1 cellular context compared by ENCODE assay signal in the genomic region with DNA sequence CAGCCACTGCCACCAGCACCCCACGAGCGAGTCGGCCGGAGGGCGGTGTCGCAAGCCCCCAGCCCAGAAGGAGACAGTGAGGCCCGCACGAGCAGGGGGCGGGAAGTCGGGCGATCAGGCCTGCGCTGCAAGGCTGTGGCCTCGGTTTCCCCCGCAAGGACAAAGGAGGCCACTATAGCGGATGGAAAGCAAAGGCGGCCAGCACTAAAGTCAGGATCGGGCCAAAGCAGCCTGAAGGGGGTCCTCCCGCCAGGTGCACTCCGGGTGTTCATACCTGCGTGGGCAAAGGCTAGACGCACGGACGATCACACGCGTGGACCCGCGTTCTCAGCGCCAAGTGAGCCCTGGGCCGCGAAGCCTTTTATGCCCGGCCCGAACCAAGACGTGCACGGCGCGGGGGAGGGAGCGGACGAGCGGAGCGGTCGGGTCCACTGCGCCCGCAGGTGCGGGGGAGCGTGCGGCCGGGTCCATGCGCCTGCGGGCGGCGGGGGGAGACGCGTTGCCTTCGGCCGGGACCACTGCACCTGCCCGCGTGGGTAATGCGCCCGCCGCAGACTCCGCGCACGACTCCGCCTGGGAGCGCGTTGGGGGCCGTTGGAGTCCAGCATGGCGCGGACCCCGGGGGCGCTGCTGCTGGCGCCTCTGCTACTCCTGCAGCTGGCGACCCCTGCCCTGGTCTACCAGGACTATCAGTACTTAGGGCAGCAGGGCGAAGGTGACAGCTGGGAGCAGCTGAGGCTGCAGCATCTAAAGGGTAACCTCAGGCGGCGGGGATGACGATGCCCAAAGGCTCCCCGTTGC.
TF ChIP-seq lines count a peak whose summit lies in the region.

A gene (minus strand): TSS at position 335 of the 801 bp plus-strand sequence. CDS start 539 bp downstream, outside the sequence.
A gene (plus strand): TSS at position 604 of the 801 bp plus-strand sequence. CDS start 3 bp downstream, at position 607.

TF ChIP-seq in HEK293, 187 proteins besides CTCF, POLR2A, EP300 and RAD21 (continued from another document and continues in another):
- TF ChIP-seq, protein P1, sequence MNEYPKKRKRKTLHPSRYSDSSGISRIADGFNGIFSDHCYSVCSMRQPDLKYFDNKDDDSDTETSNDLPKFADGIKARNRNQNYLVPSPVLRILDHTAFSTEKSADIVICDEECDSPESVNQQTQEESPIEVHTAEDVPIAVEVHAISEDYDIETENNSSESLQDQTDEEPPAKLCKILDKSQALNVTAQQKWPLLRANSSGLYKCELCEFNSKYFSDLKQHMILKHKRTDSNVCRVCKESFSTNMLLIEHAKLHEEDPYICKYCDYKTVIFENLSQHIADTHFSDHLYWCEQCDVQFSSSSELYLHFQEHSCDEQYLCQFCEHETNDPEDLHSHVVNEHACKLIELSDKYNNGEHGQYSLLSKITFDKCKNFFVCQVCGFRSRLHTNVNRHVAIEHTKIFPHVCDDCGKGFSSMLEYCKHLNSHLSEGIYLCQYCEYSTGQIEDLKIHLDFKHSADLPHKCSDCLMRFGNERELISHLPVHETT (tag by site-specific recombination; IDR thresholded peaks at IDR 0.05): no peak
- TF ChIP-seq ZNF416 (tag by site-specific recombination; IDR thresholded peaks at IDR 0.05) (no peak), ZNF626 (tag by site-specific recombination; IDR thresholded peaks at IDR 0.05) (no peak), ZNF423 (tag by site-specific recombination; IDR thresholded peaks at IDR 0.05) (no peak), ZNF112 (tag by site-specific recombination; IDR thresholded peaks at IDR 0.05) (no peak), MYNN (tag by site-specific recombination; IDR thresholded peaks at IDR 0.05; ENCODE audit: borderline replicate concordance) (no peak), ZNF530 (tag by site-specific recombination; IDR thresholded peaks at IDR 0.05; ENCODE audit: low read depth) (no peak), IKZF3 (tag by site-specific recombination; IDR thresholded peaks at IDR 0.05) (no peak), ZNF623 (tag by site-specific recombination; IDR thresholded peaks at IDR 0.05) (no peak), ZNF677 (tag by site-specific recombination; IDR thresholded peaks at IDR 0.05) (no peak), ZNF529 (tag by site-specific recombination; IDR thresholded peaks at IDR 0.05; ENCODE audit: insufficient replicate concordance) (no peak), ZNF549 (tag by site-specific recombination; IDR thresholded peaks at IDR 0.05) (no peak), ZNF354C (tag by site-specific recombination; IDR thresholded peaks at IDR 0.05; ENCODE audit: borderline replicate concordance, low read depth) (no peak), ZNF561 (tag by site-specific recombination; IDR thresholded peaks at IDR 0.05; ENCODE audit: borderline replicate concordance) (peak; percentile 85), ZNF501 (tag by site-specific recombination; IDR thresholded peaks at IDR 0.05) (peak; percentile 93), ZNF621 (tag by site-specific recombination; IDR thresholded peaks at IDR 0.05) (no peak), GLI4 (tag by site-specific recombination; IDR thresholded peaks at IDR 0.05) (0 out of 2 replicates have a peak, but pooled peaks have one; percentile 60), GLIS1 (tag by site-specific recombination; IDR thresholded peaks at IDR 0.05) (peak; percentile 49), TRIM28 (IDR thresholded peaks at IDR 0.05; ENCODE audit: borderline replicate concordance, low read length) (no peak), ZNF311 (tag by site-specific recombination; IDR thresholded peaks at IDR 0.05; ENCODE audit: borderline replicate concordance) (no peak), ZNF600 (tag by site-specific recombination; IDR thresholded peaks at IDR 0.05) (peak; percentile 46; the same call in 1 of the 2 replicates), ZNF560 (tag by site-specific recombination; IDR thresholded peaks at IDR 0.05; ENCODE audit: borderline replicate concordance) (no peak), REPIN1 (tag by site-specific recombination; IDR thresholded peaks at IDR 0.05; ENCODE audit: low read depth) (peak; percentile 71; the same call in 1 of the 2 replicates), ZBTB8A (tag by site-specific recombination; IDR thresholded peaks at IDR 0.05) (peak; percentile 87), ZFP3 (tag by site-specific recombination; IDR thresholded peaks at IDR 0.05; ENCODE audit: low read depth) (no peak), ZNF776 (tag by site-specific recombination; IDR thresholded peaks at IDR 0.05; ENCODE audit: borderline replicate concordance) (no peak), SP7 (tag by site-specific recombination; IDR thresholded peaks at IDR 0.05) (peak; percentile 73)
- TF ChIP-seq, protein P2, sequence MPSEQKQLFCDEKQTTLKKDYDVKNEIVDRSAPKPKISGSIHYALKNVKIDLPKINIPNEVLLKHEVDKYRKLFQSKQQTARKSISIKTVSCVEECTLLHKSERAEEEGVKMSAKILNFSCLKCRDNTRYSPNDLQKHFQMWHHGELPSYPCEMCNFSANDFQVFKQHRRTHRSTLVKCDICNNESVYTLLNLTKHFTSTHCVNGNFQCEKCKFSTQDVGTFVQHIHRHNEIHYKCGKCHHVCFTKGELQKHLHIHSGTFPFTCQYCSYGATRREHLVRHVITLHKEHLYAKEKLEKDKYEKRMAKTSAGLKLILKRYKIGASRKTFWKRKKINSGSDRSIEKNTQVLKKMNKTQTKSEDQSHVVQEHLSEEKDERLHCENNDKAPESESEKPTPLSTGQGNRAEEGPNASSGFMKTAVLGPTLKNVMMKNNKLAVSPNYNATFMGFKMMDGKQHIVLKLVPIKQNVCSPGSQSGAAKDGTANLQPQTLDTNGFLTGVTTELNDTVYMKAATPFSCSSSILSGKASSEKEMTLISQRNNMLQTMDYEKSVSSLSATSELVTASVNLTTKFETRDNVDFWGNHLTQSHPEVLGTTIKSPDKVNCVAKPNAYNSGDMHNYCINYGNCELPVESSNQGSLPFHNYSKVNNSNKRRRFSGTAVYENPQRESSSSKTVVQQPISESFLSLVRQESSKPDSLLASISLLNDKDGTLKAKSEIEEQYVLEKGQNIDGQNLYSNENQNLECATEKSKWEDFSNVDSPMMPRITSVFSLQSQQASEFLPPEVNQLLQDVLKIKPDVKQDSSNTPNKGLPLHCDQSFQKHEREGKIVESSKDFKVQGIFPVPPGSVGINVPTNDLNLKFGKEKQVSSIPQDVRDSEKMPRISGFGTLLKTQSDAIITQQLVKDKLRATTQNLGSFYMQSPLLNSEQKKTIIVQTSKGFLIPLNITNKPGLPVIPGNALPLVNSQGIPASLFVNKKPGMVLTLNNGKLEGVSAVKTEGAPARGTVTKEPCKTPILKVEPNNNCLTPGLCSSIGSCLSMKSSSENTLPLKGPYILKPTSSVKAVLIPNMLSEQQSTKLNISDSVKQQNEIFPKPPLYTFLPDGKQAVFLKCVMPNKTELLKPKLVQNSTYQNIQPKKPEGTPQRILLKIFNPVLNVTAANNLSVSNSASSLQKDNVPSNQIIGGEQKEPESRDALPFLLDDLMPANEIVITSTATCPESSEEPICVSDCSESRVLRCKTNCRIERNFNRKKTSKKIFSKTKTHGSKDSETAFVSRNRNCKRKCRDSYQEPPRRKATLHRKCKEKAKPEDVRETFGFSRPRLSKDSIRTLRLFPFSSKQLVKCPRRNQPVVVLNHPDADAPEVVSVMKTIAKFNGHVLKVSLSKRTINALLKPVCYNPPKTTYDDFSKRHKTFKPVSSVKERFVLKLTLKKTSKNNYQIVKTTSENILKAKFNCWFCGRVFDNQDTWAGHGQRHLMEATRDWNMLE (tag by site-specific recombination; conservative IDR thresholded peaks at IDR 0.05; ENCODE audit: low read depth): no peak
- TF ChIP-seq, protein P3, sequence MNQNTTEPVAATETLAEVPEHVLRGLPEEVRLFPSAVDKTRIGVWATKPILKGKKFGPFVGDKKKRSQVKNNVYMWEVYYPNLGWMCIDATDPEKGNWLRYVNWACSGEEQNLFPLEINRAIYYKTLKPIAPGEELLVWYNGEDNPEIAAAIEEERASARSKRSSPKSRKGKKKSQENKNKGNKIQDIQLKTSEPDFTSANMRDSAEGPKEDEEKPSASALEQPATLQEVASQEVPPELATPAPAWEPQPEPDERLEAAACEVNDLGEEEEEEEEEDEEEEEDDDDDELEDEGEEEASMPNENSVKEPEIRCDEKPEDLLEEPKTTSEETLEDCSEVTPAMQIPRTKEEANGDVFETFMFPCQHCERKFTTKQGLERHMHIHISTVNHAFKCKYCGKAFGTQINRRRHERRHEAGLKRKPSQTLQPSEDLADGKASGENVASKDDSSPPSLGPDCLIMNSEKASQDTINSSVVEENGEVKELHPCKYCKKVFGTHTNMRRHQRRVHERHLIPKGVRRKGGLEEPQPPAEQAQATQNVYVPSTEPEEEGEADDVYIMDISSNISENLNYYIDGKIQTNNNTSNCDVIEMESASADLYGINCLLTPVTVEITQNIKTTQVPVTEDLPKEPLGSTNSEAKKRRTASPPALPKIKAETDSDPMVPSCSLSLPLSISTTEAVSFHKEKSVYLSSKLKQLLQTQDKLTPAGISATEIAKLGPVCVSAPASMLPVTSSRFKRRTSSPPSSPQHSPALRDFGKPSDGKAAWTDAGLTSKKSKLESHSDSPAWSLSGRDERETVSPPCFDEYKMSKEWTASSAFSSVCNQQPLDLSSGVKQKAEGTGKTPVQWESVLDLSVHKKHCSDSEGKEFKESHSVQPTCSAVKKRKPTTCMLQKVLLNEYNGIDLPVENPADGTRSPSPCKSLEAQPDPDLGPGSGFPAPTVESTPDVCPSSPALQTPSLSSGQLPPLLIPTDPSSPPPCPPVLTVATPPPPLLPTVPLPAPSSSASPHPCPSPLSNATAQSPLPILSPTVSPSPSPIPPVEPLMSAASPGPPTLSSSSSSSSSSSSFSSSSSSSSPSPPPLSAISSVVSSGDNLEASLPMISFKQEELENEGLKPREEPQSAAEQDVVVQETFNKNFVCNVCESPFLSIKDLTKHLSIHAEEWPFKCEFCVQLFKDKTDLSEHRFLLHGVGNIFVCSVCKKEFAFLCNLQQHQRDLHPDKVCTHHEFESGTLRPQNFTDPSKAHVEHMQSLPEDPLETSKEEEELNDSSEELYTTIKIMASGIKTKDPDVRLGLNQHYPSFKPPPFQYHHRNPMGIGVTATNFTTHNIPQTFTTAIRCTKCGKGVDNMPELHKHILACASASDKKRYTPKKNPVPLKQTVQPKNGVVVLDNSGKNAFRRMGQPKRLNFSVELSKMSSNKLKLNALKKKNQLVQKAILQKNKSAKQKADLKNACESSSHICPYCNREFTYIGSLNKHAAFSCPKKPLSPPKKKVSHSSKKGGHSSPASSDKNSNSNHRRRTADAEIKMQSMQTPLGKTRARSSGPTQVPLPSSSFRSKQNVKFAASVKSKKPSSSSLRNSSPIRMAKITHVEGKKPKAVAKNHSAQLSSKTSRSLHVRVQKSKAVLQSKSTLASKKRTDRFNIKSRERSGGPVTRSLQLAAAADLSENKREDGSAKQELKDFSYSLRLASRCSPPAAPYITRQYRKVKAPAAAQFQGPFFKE (tag by site-specific recombination; IDR thresholded peaks at IDR 0.05; ENCODE audit: borderline replicate concordance): no peak
- TF ChIP-seq, protein P4, sequence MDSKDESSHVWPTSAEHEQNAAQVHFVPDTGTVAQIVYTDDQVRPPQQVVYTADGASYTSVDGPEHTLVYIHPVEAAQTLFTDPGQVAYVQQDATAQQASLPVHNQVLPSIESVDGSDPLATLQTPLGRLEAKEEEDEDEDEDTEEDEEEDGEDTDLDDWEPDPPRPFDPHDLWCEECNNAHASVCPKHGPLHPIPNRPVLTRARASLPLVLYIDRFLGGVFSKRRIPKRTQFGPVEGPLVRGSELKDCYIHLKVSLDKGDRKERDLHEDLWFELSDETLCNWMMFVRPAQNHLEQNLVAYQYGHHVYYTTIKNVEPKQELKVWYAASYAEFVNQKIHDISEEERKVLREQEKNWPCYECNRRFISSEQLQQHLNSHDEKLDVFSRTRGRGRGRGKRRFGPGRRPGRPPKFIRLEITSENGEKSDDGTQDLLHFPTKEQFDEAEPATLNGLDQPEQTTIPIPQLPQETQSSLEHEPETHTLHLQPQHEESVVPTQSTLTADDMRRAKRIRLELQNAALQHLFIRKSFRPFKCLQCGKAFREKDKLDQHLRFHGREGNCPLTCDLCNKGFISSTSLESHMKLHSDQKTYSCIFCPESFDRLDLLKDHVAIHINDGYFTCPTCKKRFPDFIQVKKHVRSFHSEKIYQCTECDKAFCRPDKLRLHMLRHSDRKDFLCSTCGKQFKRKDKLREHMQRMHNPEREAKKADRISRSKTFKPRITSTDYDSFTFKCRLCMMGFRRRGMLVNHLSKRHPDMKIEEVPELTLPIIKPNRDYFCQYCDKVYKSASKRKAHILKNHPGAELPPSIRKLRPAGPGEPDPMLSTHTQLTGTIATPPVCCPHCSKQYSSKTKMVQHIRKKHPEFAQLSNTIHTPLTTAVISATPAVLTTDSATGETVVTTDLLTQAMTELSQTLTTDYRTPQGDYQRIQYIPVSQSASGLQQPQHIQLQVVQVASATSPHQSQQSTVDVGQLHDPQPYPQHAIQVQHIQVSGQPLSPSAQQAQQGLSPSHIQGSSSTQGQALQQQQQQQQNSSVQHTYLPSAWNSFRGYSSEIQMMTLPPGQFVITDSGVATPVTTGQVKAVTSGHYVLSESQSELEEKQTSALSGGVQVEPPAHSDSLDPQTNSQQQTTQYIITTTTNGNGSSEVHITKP (tag by site-specific recombination; IDR thresholded peaks at IDR 0.05): peak; percentile 100
- TF ChIP-seq, protein P5, sequence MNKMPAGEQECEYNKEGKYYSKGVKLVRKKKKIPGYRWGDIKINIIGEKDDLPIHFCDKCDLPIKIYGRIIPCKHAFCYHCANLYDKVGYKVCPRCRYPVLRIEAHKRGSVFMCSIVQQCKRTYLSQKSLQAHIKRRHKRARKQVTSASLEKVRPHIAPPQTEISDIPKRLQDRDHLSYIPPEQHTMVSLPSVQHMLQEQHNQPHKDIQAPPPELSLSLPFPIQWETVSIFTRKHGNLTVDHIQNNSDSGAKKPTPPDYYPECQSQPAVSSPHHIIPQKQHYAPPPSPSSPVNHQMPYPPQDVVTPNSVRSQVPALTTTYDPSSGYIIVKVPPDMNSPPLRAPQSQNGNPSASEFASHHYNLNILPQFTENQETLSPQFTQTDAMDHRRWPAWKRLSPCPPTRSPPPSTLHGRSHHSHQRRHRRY (tag by site-specific recombination; IDR thresholded peaks at IDR 0.05): 0 out of 2 replicates have a peak, but pooled peaks have one; percentile 64
- TF ChIP-seq, protein P6, sequence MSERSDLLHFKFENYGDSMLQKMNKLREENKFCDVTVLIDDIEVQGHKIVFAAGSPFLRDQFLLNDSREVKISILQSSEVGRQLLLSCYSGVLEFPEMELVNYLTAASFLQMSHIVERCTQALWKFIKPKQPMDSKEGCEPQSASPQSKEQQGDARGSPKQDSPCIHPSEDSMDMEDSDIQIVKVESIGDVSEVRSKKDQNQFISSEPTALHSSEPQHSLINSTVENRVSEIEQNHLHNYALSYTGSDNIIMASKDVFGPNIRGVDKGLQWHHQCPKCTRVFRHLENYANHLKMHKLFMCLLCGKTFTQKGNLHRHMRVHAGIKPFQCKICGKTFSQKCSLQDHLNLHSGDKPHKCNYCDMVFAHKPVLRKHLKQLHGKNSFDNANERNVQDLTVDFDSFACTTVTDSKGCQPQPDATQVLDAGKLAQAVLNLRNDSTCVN (tag by site-specific recombination; optimal IDR thresholded peaks at IDR 0.05): peak; percentile 97
- TF ChIP-seq, protein P7, sequence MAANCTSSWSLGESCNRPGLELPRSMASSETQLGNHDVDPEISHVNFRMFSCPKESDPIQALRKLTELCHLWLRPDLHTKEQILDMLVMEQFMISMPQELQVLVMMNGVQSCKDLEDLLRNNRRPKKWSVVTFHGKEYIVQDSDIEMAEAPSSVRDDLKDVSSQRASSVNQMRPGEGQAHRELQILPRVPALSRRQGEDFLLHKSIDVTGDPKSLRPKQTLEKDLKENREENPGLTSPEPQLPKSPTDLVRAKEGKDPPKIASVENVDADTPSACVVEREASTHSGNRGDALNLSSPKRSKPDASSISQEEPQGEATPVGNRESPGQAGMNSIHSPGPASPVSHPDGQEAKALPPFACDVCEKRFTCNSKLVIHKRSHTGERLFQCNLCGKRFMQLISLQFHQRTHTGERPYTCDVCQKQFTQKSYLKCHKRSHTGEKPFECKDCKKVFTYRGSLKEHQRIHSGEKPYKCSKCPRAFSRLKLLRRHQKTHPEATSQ (tag by site-specific recombination; IDR thresholded peaks at IDR 0.05): peak; percentile 19; the same call in 1 of the 2 replicates
